Comparison of ENCODE assay signal across 20 cellular contexts in genomic region chr6:125667326-125667725, GRCh38.
"Had no signal": no experiment of that assay in that cellular context is flagged by ENCODE, and none has a peak within 500 bp of the region (broad histone marks: within the 10 kb centered on the region; RNA-seq: fewer than 3 reads in every experiment).

No MANE protein-coding gene starts in this region.

- DNase-seq: colonic mucosa; cortex of kidney; effector CD4-positive, alpha-beta T cell; effector memory CD4-positive, alpha-beta T cell; erythroblast; esophagus squamous epithelium; foreskin fibroblast; foreskin melanocyte; gastrocnemius medialis; glutamatergic neuron; heart right ventricle; left cardiac atrium; left lung; left ventricle myocardium superior; lower lobe of right lung; mesenchymal stem cell; mucosa of descending colon; naive B cell; naive thymus-derived CD8-positive, alpha-beta T cell had no signal

- ATAC-seq: esophagus mucosa; gastrocnemius medialis; left cardiac atrium; left lung; left ventricle myocardium superior; lower lobe of right lung; mucosa of descending colon; naive thymus-derived CD8-positive, alpha-beta T cell had no signal
